ENCODE assay signal across 1 cellular context in the genomic region with DNA sequence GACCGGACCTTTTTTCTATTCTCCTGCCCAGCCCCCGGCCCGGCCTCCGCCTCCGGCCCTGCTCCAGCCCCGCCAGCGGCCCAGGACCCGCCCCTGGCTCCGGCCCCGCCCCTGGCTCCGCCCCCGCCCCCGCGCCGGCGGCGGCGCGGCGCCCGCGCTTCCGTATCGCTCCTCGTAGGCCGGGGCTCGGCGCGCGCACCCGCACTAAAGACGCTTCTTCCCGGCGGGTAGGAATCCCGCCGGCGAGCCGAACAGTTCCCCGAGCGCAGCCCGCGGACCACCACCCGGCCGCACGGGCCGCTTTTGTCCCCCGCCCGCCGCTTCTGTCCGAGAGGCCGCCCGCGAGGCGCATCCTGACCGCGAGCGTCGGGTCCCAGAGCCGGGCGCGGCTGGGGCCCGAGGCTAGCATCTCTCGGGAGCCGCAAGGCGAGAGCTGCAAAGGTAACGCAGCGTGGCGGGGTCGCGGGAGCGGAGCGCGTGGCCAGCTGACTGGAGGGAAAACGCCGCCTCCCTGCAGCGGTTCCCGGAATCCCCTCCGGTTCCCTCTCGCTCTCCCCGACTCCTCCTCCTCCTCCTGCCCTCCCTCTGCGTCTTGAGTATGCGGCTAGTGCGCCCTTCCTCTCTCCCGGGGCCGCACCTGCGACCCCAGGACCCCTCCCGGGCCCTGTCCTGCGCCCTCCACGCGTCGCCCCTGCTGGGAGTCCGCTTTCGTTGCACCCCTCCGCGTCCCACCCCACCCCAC.
TF ChIP-seq lines count a peak whose summit lies in the region.

A gene (plus strand): TSS at position 163 of the 742 bp plus-strand sequence. CDS start 11,985 bp downstream, outside the sequence.

TF ChIP-seq in K562, 482 proteins besides CTCF, POLR2A, EP300 and RAD21 (continued from another document and continues in another):
- TF ChIP-seq, protein P1, sequence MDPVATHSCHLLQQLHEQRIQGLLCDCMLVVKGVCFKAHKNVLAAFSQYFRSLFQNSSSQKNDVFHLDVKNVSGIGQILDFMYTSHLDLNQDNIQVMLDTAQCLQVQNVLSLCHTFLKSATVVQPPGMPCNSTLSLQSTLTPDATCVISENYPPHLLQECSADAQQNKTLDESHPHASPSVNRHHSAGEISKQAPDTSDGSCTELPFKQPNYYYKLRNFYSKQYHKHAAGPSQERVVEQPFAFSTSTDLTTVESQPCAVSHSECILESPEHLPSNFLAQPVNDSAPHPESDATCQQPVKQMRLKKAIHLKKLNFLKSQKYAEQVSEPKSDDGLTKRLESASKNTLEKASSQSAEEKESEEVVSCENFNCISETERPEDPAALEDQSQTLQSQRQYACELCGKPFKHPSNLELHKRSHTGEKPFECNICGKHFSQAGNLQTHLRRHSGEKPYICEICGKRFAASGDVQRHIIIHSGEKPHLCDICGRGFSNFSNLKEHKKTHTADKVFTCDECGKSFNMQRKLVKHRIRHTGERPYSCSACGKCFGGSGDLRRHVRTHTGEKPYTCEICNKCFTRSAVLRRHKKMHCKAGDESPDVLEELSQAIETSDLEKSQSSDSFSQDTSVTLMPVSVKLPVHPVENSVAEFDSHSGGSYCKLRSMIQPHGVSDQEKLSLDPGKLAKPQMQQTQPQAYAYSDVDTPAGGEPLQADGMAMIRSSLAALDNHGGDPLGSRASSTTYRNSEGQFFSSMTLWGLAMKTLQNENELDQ (CRISPR knock-in tag; IDR thresholded peaks at IDR 0.05; ENCODE audit: borderline replicate concordance): no peak
- TF ChIP-seq RAD51 (IDR thresholded peaks at IDR 0.05; ENCODE audit: borderline replicate concordance, low read depth): no peak
- TF ChIP-seq TCF3 (CRISPR knock-in tag; IDR thresholded peaks at IDR 0.05): no peak; the same call in 1 of the 2 replicates
- TF ChIP-seq, protein P2, sequence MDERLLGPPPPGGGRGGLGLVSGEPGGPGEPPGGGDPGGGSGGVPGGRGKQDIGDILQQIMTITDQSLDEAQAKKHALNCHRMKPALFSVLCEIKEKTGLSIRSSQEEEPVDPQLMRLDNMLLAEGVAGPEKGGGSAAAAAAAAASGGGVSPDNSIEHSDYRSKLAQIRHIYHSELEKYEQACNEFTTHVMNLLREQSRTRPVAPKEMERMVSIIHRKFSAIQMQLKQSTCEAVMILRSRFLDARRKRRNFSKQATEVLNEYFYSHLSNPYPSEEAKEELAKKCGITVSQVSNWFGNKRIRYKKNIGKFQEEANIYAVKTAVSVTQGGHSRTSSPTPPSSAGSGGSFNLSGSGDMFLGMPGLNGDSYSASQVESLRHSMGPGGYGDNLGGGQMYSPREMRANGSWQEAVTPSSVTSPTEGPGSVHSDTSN (CRISPR knock-in tag; IDR thresholded peaks at IDR 0.05; ENCODE audit: low read depth): no peak
- TF ChIP-seq, protein P2 (tag; conservative IDR thresholded peaks at IDR 0.05; ENCODE audit: low read depth): no peak
- no peak for TF ChIP-seq BRF1 (IDR thresholded peaks at IDR 0.05; ENCODE audit: borderline replicate concordance, extremely low read depth, insufficient read length)
- no peak for TF ChIP-seq MEF2D (tag; conservative IDR thresholded peaks at IDR 0.05; ENCODE audit: low read depth)
- no peak for TF ChIP-seq KLF6 (CRISPR knock-in tag; IDR thresholded peaks at IDR 0.05; ENCODE audit: borderline replicate concordance)
- TF ChIP-seq SUPT5H (IDR thresholded peaks at IDR 0.05): peak; percentile 69
- TF ChIP-seq, protein P3, sequence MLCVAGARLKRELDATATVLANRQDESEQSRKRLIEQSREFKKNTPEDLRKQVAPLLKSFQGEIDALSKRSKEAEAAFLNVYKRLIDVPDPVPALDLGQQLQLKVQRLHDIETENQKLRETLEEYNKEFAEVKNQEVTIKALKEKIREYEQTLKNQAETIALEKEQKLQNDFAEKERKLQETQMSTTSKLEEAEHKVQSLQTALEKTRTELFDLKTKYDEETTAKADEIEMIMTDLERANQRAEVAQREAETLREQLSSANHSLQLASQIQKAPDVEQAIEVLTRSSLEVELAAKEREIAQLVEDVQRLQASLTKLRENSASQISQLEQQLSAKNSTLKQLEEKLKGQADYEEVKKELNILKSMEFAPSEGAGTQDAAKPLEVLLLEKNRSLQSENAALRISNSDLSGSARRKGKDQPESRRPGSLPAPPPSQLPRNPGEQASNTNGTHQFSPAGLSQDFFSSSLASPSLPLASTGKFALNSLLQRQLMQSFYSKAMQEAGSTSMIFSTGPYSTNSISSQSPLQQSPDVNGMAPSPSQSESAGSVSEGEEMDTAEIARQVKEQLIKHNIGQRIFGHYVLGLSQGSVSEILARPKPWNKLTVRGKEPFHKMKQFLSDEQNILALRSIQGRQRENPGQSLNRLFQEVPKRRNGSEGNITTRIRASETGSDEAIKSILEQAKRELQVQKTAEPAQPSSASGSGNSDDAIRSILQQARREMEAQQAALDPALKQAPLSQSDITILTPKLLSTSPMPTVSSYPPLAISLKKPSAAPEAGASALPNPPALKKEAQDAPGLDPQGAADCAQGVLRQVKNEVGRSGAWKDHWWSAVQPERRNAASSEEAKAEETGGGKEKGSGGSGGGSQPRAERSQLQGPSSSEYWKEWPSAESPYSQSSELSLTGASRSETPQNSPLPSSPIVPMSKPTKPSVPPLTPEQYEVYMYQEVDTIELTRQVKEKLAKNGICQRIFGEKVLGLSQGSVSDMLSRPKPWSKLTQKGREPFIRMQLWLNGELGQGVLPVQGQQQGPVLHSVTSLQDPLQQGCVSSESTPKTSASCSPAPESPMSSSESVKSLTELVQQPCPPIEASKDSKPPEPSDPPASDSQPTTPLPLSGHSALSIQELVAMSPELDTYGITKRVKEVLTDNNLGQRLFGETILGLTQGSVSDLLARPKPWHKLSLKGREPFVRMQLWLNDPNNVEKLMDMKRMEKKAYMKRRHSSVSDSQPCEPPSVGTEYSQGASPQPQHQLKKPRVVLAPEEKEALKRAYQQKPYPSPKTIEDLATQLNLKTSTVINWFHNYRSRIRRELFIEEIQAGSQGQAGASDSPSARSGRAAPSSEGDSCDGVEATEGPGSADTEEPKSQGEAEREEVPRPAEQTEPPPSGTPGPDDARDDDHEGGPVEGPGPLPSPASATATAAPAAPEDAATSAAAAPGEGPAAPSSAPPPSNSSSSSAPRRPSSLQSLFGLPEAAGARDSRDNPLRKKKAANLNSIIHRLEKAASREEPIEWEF (CRISPR knock-in tag; IDR thresholded peaks at IDR 0.05): no peak
- no peak for TF ChIP-seq MAFG (tag; conservative IDR thresholded peaks at IDR 0.05)
- TF ChIP-seq MCM2 (IDR thresholded peaks at IDR 0.05; ENCODE audit: low read depth): no peak
- TF ChIP-seq, protein P4, sequence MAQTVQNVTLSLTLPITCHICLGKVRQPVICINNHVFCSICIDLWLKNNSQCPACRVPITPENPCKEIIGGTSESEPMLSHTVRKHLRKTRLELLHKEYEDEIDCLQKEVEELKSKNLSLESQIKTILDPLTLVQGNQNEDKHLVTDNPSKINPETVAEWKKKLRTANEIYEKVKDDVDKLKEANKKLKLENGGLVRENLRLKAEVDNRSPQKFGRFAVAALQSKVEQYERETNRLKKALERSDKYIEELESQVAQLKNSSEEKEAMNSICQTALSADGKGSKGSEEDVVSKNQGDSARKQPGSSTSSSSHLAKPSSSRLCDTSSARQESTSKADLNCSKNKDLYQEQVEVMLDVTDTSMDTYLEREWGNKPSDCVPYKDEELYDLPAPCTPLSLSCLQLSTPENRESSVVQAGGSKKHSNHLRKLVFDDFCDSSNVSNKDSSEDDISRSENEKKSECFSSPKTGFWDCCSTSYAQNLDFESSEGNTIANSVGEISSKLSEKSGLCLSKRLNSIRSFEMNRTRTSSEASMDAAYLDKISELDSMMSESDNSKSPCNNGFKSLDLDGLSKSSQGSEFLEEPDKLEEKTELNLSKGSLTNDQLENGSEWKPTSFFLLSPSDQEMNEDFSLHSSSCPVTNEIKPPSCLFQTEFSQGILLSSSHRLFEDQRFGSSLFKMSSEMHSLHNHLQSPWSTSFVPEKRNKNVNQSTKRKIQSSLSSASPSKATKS (CRISPR knock-in tag; IDR thresholded peaks at IDR 0.05): no peak
- TF ChIP-seq ZNF212 (CRISPR knock-in tag; IDR thresholded peaks at IDR 0.05): no peak
- no peak for TF ChIP-seq ZNF124 (CRISPR knock-in tag; IDR thresholded peaks at IDR 0.05)
- TF ChIP-seq, protein P5, sequence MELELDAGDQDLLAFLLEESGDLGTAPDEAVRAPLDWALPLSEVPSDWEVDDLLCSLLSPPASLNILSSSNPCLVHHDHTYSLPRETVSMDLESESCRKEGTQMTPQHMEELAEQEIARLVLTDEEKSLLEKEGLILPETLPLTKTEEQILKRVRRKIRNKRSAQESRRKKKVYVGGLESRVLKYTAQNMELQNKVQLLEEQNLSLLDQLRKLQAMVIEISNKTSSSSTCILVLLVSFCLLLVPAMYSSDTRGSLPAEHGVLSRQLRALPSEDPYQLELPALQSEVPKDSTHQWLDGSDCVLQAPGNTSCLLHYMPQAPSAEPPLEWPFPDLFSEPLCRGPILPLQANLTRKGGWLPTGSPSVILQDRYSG (tag; conservative IDR thresholded peaks at IDR 0.05; ENCODE audit: low read depth): no peak
- TF ChIP-seq FOXA1 (IDR thresholded peaks at IDR 0.05; ENCODE audit: borderline replicate concordance): no peak
- TF ChIP-seq POLR3A (IDR thresholded peaks at IDR 0.05; ENCODE audit: borderline replicate concordance, extremely low read depth, insufficient read depth, insufficient read length): no peak
- TF ChIP-seq, protein P6, sequence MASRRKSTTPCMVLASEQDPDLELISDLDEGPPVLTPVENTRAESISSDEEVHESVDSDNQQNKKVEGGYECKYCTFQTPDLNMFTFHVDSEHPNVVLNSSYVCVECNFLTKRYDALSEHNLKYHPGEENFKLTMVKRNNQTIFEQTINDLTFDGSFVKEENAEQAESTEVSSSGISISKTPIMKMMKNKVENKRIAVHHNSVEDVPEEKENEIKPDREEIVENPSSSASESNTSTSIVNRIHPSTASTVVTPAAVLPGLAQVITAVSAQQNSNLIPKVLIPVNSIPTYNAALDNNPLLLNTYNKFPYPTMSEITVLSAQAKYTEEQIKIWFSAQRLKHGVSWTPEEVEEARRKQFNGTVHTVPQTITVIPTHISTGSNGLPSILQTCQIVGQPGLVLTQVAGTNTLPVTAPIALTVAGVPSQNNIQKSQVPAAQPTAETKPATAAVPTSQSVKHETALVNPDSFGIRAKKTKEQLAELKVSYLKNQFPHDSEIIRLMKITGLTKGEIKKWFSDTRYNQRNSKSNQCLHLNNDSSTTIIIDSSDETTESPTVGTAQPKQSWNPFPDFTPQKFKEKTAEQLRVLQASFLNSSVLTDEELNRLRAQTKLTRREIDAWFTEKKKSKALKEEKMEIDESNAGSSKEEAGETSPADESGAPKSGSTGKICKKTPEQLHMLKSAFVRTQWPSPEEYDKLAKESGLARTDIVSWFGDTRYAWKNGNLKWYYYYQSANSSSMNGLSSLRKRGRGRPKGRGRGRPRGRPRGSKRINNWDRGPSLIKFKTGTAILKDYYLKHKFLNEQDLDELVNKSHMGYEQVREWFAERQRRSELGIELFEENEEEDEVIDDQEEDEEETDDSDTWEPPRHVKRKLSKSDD (conservative IDR thresholded peaks at IDR 0.05; ENCODE audit: low read length): no peak
- peak; percentile 44 for TF ChIP-seq HNRNPLL (IDR thresholded peaks at IDR 0.05; ENCODE audit: low read depth, low read length, poor library complexity, severe bottlenecking)
- TF ChIP-seq, protein P7, sequence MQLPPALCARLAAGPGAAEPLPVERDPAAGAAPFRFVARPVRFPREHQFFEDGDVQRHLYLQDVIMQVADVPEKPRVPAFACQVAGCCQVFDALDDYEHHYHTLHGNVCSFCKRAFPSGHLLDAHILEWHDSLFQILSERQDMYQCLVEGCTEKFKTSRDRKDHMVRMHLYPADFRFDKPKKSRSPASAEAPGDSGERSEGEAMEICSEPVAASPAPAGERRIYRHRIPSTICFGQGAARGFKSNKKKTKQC (CRISPR knock-in tag; IDR thresholded peaks at IDR 0.05): no peak
- no peak for TF ChIP-seq CBFA2T3 (IDR thresholded peaks at IDR 0.05)
- peak; percentile 83 for TF ChIP-seq NR4A1 (CRISPR knock-in tag; IDR thresholded peaks at IDR 0.05)
- TF ChIP-seq NR4A1 (tag; IDR thresholded peaks at IDR 0.05): 0 out of 2 replicates have a peak, but pooled peaks have one; percentile 43
- TF ChIP-seq, protein P8, sequence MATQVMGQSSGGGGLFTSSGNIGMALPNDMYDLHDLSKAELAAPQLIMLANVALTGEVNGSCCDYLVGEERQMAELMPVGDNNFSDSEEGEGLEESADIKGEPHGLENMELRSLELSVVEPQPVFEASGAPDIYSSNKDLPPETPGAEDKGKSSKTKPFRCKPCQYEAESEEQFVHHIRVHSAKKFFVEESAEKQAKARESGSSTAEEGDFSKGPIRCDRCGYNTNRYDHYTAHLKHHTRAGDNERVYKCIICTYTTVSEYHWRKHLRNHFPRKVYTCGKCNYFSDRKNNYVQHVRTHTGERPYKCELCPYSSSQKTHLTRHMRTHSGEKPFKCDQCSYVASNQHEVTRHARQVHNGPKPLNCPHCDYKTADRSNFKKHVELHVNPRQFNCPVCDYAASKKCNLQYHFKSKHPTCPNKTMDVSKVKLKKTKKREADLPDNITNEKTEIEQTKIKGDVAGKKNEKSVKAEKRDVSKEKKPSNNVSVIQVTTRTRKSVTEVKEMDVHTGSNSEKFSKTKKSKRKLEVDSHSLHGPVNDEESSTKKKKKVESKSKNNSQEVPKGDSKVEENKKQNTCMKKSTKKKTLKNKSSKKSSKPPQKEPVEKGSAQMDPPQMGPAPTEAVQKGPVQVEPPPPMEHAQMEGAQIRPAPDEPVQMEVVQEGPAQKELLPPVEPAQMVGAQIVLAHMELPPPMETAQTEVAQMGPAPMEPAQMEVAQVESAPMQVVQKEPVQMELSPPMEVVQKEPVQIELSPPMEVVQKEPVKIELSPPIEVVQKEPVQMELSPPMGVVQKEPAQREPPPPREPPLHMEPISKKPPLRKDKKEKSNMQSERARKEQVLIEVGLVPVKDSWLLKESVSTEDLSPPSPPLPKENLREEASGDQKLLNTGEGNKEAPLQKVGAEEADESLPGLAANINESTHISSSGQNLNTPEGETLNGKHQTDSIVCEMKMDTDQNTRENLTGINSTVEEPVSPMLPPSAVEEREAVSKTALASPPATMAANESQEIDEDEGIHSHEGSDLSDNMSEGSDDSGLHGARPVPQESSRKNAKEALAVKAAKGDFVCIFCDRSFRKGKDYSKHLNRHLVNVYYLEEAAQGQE (CRISPR knock-in tag; IDR thresholded peaks at IDR 0.05; ENCODE audit: low read depth): 0 out of 2 replicates have a peak, but pooled peaks have one; percentile 28
- TF ChIP-seq, protein P9, sequence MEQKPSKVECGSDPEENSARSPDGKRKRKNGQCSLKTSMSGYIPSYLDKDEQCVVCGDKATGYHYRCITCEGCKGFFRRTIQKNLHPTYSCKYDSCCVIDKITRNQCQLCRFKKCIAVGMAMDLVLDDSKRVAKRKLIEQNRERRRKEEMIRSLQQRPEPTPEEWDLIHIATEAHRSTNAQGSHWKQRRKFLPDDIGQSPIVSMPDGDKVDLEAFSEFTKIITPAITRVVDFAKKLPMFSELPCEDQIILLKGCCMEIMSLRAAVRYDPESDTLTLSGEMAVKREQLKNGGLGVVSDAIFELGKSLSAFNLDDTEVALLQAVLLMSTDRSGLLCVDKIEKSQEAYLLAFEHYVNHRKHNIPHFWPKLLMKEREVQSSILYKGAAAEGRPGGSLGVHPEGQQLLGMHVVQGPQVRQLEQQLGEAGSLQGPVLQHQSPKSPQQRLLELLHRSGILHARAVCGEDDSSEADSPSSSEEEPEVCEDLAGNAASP (IDR thresholded peaks at IDR 0.05): no peak
- no peak for TF ChIP-seq C11orf30 (IDR thresholded peaks at IDR 0.05; ENCODE audit: low read depth)
- TF ChIP-seq ETV5 (CRISPR knock-in tag; IDR thresholded peaks at IDR 0.05; ENCODE audit: low read depth): peak; percentile 38
- TF ChIP-seq NFE2L1 (tag; IDR thresholded peaks at IDR 0.05; ENCODE audit: borderline replicate concordance, low read depth): no peak
